In the genomic region with DNA sequence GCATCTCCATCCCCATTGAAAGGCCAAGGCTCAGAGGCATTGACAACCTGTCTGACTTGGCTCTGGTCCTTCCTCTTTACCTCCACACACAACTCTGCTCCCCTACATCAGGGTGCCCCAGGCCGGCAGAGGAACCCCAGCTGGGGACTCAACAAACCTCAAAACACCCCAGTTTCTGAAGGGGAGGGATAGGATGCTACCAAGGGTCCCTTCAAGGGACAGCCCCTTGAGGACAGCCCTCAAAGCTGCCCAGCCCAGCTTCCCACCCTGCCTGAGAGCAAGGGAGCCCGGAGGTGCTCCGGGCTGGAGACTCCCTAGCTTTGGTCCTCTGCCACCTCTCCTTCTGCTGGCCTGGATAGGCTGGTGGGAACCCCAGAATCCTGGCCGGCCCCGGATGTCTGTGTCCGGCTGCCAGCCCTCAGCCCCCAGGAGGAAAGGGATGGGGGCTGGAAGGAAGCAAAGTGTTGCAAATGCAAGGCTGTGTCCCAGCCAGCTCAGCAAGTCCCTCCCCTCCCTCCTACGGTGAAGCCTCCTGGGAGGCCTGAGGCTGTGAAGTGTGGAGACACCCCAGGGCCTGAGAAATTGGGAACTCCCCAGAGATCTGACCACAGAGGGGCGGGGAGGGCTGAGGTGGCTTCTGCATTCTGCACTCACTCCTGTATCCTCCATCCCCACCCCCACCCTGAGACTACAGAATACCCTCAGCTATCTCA, we compare ENCODE assay signal across 8 cellular contexts. TPM values are rescaled to one million over a fixed set of nuclear protein-coding genes. Genes with fewer than 3 reads are reported as not detected.
DNase-seq lines count a peak whose midpoint lies in the region; ATAC-seq and TF ChIP-seq lines count a peak whose summit lies in the region.

No MANE protein-coding gene starts in this region.

- H3K4me2 ChIP-seq in DND-41 (ENCODE audit: insufficient read depth, low read length) (peak overlapping the region; percentile 94), IMR-90 (ENCODE audit: low read depth, low read length) (peak overlapping the region; percentile 72; the same call in 1 of the 2 replicates)

- H3K4me3 Mint-ChIP-seq in activated CD4-positive, alpha-beta T cell treated with anti-CD3 and anti-CD28 coated beads, Interleukin-2, amount 10 ng/mL, durations not matched to agents 24 days and 14 days, result peak overlapping the region; percentile 63

- no CpG with 5 or more reads among the region's 8 CpGs for WGBS in IMR-90 (ENCODE audit: extremely low coverage in 2 of 2, insufficient read length in 1 of 2), 2 experiments

- CTCF ChIA-PET in IMR-90 (lab: Yijun Ruan, JAX), result no interaction called here
- CTCF ChIA-PET in HEK293T (lab: Yijun Ruan, JAX), result no interaction called here

- peaks cover 46% of the 10 kb centered on the region for H4K20me1 ChIP-seq in DND-41 (ENCODE audit: insufficient read depth, low read length)
- peaks cover 31% of the 10 kb centered on the region for H4K20me1 ChIP-seq in IMR-90 (ENCODE audit: insufficient read depth, low read length)

- H3K9ac ChIP-seq in DND-41 (ENCODE audit: low read depth, low read length) (no peak overlapping the region), IMR-90 (ENCODE audit: low read depth, low read length) (no peak overlapping the region)

- no peak overlapping the region for H3K18ac ChIP-seq in IMR-90 (ENCODE audit: low read depth, low read length)

- no peak for TF ChIP-seq RAD21 in IMR-90 (IDR thresholded peaks at IDR 0.05; ENCODE audit: low read length)

- H4K8ac ChIP-seq in IMR-90 (ENCODE audit: low read depth in 2 of 2, low read length in 2 of 2), result 0 out of 4 replicates have a peak overlapping the region, but pooled peaks of 1 of the 2 experiments have one; percentile 58

- H3K4me1 ChIP-seq in DND-41 (ENCODE audit: insufficient read depth, low read length) (peaks cover 39% of the 10 kb centered on the region), IMR-90 (ENCODE audit: control insufficient read depth, insufficient read depth, low read length) (peaks cover 6% of the 10 kb centered on the region), foreskin keratinocyte (peaks cover 4% of the 10 kb centered on the region)

- no TSS peak for BruUV-seq in IMR-90 (replicated peaks; lab: Mats Ljungman, UMichigan)

- H3K9me1 ChIP-seq in IMR-90 (ENCODE audit: insufficient read depth, low read length), result 0 out of 2 replicates have a peak, but pooled peaks cover 3% of the 10 kb centered on the region

- H3K27me3 Mint-ChIP-seq in activated CD4-positive, alpha-beta T cell treated with anti-CD3 and anti-CD28 coated beads, Interleukin-2, amount 10 ng/mL, durations not matched to agents 24 days and 14 days, result no peaks in the 10 kb centered on the region

- H3K27ac ChIP-seq in DND-41 (ENCODE audit: low read length) (no peak overlapping the region), IMR-90 (ENCODE audit: insufficient read depth, low read length) (no peak overlapping the region), foreskin keratinocyte (peak overlapping the region; percentile 52)

- no peak overlapping the region; the same call in 1 of the 2 replicates for H3K4ac ChIP-seq in IMR-90 (ENCODE audit: low read depth, low read length)

- no peaks in the 10 kb centered on the region for H3K9me3 Mint-ChIP-seq in activated CD4-positive, alpha-beta T cell treated with anti-CD3 and anti-CD28 coated beads, Interleukin-2, amount 10 ng/mL, durations not matched to agents 24 days and 14 days

- H3K56ac ChIP-seq in IMR-90 (ENCODE audit: extremely low read depth, insufficient read depth, low read length), result no peak overlapping the region

- peaks cover 20% of the 10 kb centered on the region for H3K36me3 Mint-ChIP-seq in activated CD4-positive, alpha-beta T cell treated with anti-CD3 and anti-CD28 coated beads, Interleukin-2, amount 10 ng/mL, durations not matched to agents 24 days and 14 days (ENCODE audit: low read depth)

- H2BK20ac ChIP-seq in IMR-90 (ENCODE audit: low read depth, low read length), result no peak overlapping the region

- peak overlapping the region; percentile 19 for H2AK9ac ChIP-seq in IMR-90 (replicated peaks; ENCODE audit: low read depth, low read length, poor library complexity)

- no peak overlapping the region for H2AK5ac ChIP-seq in IMR-90 (ENCODE audit: low read depth, low read length)

- H3K9me3 ChIP-seq in DND-41 (ENCODE audit: insufficient read depth, low read length, severe bottlenecking), result no peaks in the 10 kb centered on the region
- no peaks in the 10 kb centered on the region for H3K9me3 ChIP-seq in IMR-90 (ENCODE audit: control insufficient read depth, insufficient read depth, low read length)

- H2AFZ ChIP-seq in DND-41 (ENCODE audit: low read depth, low read length) (no peak overlapping the region), IMR-90 (replicated peaks; ENCODE audit: low read length, poor library complexity) (peak overlapping the region; percentile 89)

- TF ChIP-seq CTCF in DND-41 (IDR thresholded peaks at IDR 0.05; ENCODE audit: borderline replicate concordance, extremely low read depth, low read length, poor library complexity, severe bottlenecking), result no peak
- TF ChIP-seq CTCF in IMR-90 (conservative IDR thresholded peaks at IDR 0.05; ENCODE audit: low read depth, low read length), result no peak
- TF ChIP-seq CTCF in foreskin keratinocyte (conservative IDR thresholded peaks at IDR 0.05), result no peak

- H2BK120ac ChIP-seq in IMR-90 (ENCODE audit: low read depth, low read length), result no peak overlapping the region

- peak; percentile 20 for ATAC-seq in DND-41 (ENCODE audit: insufficient read depth, low read depth)
- no peak for ATAC-seq in IMR-90 (ENCODE audit: low read depth)
- peak; percentile 64 for ATAC-seq in foreskin keratinocyte
- ATAC-seq in GM18909 (IDR thresholded peaks at IDR 0.05; ENCODE audit: poor library complexity, unreplicated experiment), result no peak
- ATAC-seq in GM18519 (IDR thresholded peaks at IDR 0.05; ENCODE audit: low FRiP score, unreplicated experiment), result no peak

- H3K4me3 ChIP-seq in DND-41 (ENCODE audit: low read depth in 1 of 2, low read length in 2 of 2) (no peak overlapping the region), IMR-90 (ENCODE audit: insufficient read depth, low read depth, low read length) (no peak overlapping the region)

- H3K27me3 ChIP-seq in DND-41 (ENCODE audit: insufficient read depth, low read length, poor library complexity), result no peaks in the 10 kb centered on the region
- no peaks in the 10 kb centered on the region for H3K27me3 ChIP-seq in IMR-90 (ENCODE audit: control insufficient read depth, insufficient read depth, low read length)
- H3K27me3 ChIP-seq in foreskin keratinocyte, result peaks cover 7% of the 10 kb centered on the region

- no peak overlapping the region for H2BK5ac ChIP-seq in IMR-90 (ENCODE audit: low read depth, low read length, poor library complexity, severe bottlenecking)

- no peak for TF ChIP-seq POLR2A in IMR-90 (IDR thresholded peaks at IDR 0.05; ENCODE audit: low read depth, low read length)

- H4K5ac ChIP-seq in IMR-90 (ENCODE audit: low read depth, low read length), result no peak overlapping the region

- no peak overlapping the region; the same call in 1 of the 2 replicates for H3K23ac ChIP-seq in IMR-90 (ENCODE audit: low read depth, low read length)

- no peak overlapping the region for H2BK15ac ChIP-seq in IMR-90 (ENCODE audit: low read depth, low read length)

- POLR2A ChIA-PET in IMR-90 (lab: Charles Lee; ENCODE audit: unreplicated experiment) (no interaction called here), HEK293T (lab: Yijun Ruan, JAX) (interaction anchor here (0.7 to 2.2 kb wide), 4 partner anchors 12 to 89 kb away, joined by 3 to 33 read pairs (median 5); no protein-coding TSS in a partner anchor)

- DNase-seq in DND-41 (peak; percentile 72), IMR-90 (peak; percentile 47), foreskin keratinocyte (peak in 1 of 2 donors; percentile 30), HEK293T (ENCODE audit: extremely low spot score) (no peak)
- peak; percentile 91 for DNase-seq in activated CD4-positive, alpha-beta T cell treated with anti-CD3 and anti-CD28 coated beads, Interleukin-2, amount 10 ng/mL, durations not matched to agents 24 days and 14 days
- DNase-seq in stimulated activated CD4-positive, alpha-beta T cell treated with anti-CD3 and anti-CD28 coated beads, Interleukin-12 subunit alpha, Interleukin-12 subunit beta, amount 100 ng/mL, for 48 hours (ENCODE audit: low read depth in 2 of 3, low spot score in 1 of 3), result peak; percentile 44 to 49 (median 48)

- dilution Hi-C loops in IMR-90 (cut with HindIII; ENCODE audit: low sequenced_read_pairs, unreplicated experiment), result no loop called here

- peaks cover 36% of the 10 kb centered on the region for H3K79me2 ChIP-seq in DND-41 (ENCODE audit: insufficient read depth, low read length)

- H3K4me1 Mint-ChIP-seq in activated CD4-positive, alpha-beta T cell treated with anti-CD3 and anti-CD28 coated beads, Interleukin-2, amount 10 ng/mL, durations not matched to agents 24 days and 14 days, result peaks cover 37% of the 10 kb centered on the region

- intact Hi-C loops in IMR-90 (cut with micrococcal nuclease), result loop anchor here (1.0 to 5.0 kb wide), 2 partner anchors 14 to 55 kb away; partner anchors contain the start of gene BSDC1
- intact Hi-C loops in activated CD4-positive, alpha-beta T cell treated with anti-CD3 and anti-CD28 coated beads, Interleukin-2, amount 10 ng/mL, durations not matched to agents 24 days and 14 days (cut with micrococcal nuclease), result loop anchor here (1.0 to 5.0 kb wide), 7 partner anchors 14 to 265 kb away; partner anchors contain the start of genes BSDC1, EIF3I, TMEM234 and TMEM39B

- in situ Hi-C loops in IMR-90 (cut with MboI; ENCODE audit: low sequenced_read_pairs), result no loop called here

- H3K14ac ChIP-seq in IMR-90 (replicated peaks; ENCODE audit: low read depth, low read length), result no peak overlapping the region

- H3K27ac Mint-ChIP-seq in activated CD4-positive, alpha-beta T cell treated with anti-CD3 and anti-CD28 coated beads, Interleukin-2, amount 10 ng/mL, durations not matched to agents 24 days and 14 days, result peak overlapping the region; percentile 59

- peaks cover 19 to 32% of the 10 kb centered on the region in 2 experiments; a peak in 3 of 4 replicates for H3K79me1 ChIP-seq in IMR-90 (ENCODE audit: low read depth in 1 of 2, low read length in 2 of 2)

- no peak overlapping the region for H4K91ac ChIP-seq in IMR-90 (ENCODE audit: insufficient read depth, low read depth, low read length)

- H3K36me3 ChIP-seq in DND-41 (ENCODE audit: insufficient read depth, low read length) (peaks cover 30% of the 10 kb centered on the region), IMR-90 (ENCODE audit: control insufficient read depth, insufficient read depth, low read length) (peaks cover 22% of the 10 kb centered on the region)

RNA-seq across cellular contexts. Expression of gene MARCKSL1, which starts 1.1 kb away (rescaled TPM):
- total RNA-seq in IMR-90 (2012; rRNA removed), result 34.7 and 37.5 TPM in 2 replicates
- polyA plus RNA-seq in IMR-90 (2012; rRNA removed), result 199 and 218 TPM in 2 replicates
- 217 and 260 TPM in 2 replicates for polyA plus RNA-seq in IMR-90 (2012; cell fraction: cytosol; rRNA removed)
- 68.1 and 74.1 TPM in 2 replicates for polyA plus RNA-seq in IMR-90 (2012; cell fraction: nucleus; rRNA removed; ENCODE audit: low replicate concordance)
- total RNA-seq in activated CD4-positive, alpha-beta T cell treated with anti-CD3 and anti-CD28 coated beads, Interleukin-2, amount 10 ng/mL, durations not matched to agents 24 days and 14 days, result 34.8 and 36.6 TPM in 2 replicates
- total RNA-seq in foreskin keratinocyte, result 14.6 and 26.4 TPM in 2 replicates
- 26.5 and 44.2 TPM in 2 replicates for polyA plus RNA-seq in foreskin keratinocyte

RNA-seq across cellular contexts. Expression of gene FAM229A, which starts 25.2 kb away (rescaled TPM):
- 0.28 and 0.36 TPM in 2 replicates for total RNA-seq in IMR-90 (2012; rRNA removed)
- polyA plus RNA-seq in IMR-90 (2012; rRNA removed), result 3.9 and 4.3 TPM in 2 replicates
- polyA plus RNA-seq in IMR-90 (2012; cell fraction: cytosol; rRNA removed), result 0.64 and 1.4 TPM in 2 replicates
- 73.8 and 94.1 TPM in 2 replicates for polyA plus RNA-seq in IMR-90 (2012; cell fraction: nucleus; rRNA removed; ENCODE audit: low replicate concordance)
- total RNA-seq in activated CD4-positive, alpha-beta T cell treated with anti-CD3 and anti-CD28 coated beads, Interleukin-2, amount 10 ng/mL, durations not matched to agents 24 days and 14 days, result 4.2 and 4.4 TPM in 2 replicates
- 0.32 and 0.61 TPM in 2 replicates for total RNA-seq in foreskin keratinocyte
- 0.42 and 0.71 TPM in 2 replicates for polyA plus RNA-seq in foreskin keratinocyte

RNA-seq across cellular contexts. Expression of gene TSSK3, which starts 25.2 kb away (rescaled TPM):
- total RNA-seq in IMR-90 (2012; rRNA removed) (not detected in 2 replicates), foreskin keratinocyte (0.65 TPM in 1 of 2 replicates, not detected in the other)
- polyA plus RNA-seq in IMR-90 (2012; rRNA removed) (0.24 and 0.96 TPM in 2 replicates), foreskin keratinocyte (0.06 TPM in 1 of 2 replicates, not detected in the other)
- polyA plus RNA-seq in IMR-90 (2012; cell fraction: cytosol; rRNA removed), result 0.15 TPM in 1 of 2 replicates, not detected in the other
- 1.7 and 2.9 TPM in 2 replicates for polyA plus RNA-seq in IMR-90 (2012; cell fraction: nucleus; rRNA removed; ENCODE audit: low replicate concordance)
- 1.0 and 2.3 TPM in 2 replicates for total RNA-seq in activated CD4-positive, alpha-beta T cell treated with anti-CD3 and anti-CD28 coated beads, Interleukin-2, amount 10 ng/mL, durations not matched to agents 24 days and 14 days

RNA-seq across cellular contexts. Expression of gene HDAC1, which starts 45.2 kb away (rescaled TPM):
- total RNA-seq in IMR-90 (2012; rRNA removed) (88.9 and 95.5 TPM in 2 replicates), foreskin keratinocyte (90.8 and 102 TPM in 2 replicates)
- polyA plus RNA-seq in IMR-90 (2012; rRNA removed) (131 and 139 TPM in 2 replicates), foreskin keratinocyte (72.9 and 87.4 TPM in 2 replicates)
- 61.2 and 72.2 TPM in 2 replicates for polyA plus RNA-seq in IMR-90 (2012; cell fraction: cytosol; rRNA removed)
- 148 and 372 TPM in 2 replicates for polyA plus RNA-seq in IMR-90 (2012; cell fraction: nucleus; rRNA removed; ENCODE audit: low replicate concordance)
- total RNA-seq in activated CD4-positive, alpha-beta T cell treated with anti-CD3 and anti-CD28 coated beads, Interleukin-2, amount 10 ng/mL, durations not matched to agents 24 days and 14 days, result 181 and 184 TPM in 2 replicates

RNA-seq across cellular contexts. Expression of gene BSDC1, which starts 57.1 kb away (rescaled TPM):
- total RNA-seq in IMR-90 (2012; rRNA removed) (50.8 and 60.4 TPM in 2 replicates), foreskin keratinocyte (33.8 and 39.7 TPM in 2 replicates)
- polyA plus RNA-seq in IMR-90 (2012; rRNA removed) (50.4 and 56.8 TPM in 2 replicates), foreskin keratinocyte (22.2 and 23.0 TPM in 2 replicates)
- 31.5 and 48.4 TPM in 2 replicates for polyA plus RNA-seq in IMR-90 (2012; cell fraction: cytosol; rRNA removed)
- 81.3 and 110 TPM in 2 replicates for polyA plus RNA-seq in IMR-90 (2012; cell fraction: nucleus; rRNA removed; ENCODE audit: low replicate concordance)
- total RNA-seq in activated CD4-positive, alpha-beta T cell treated with anti-CD3 and anti-CD28 coated beads, Interleukin-2, amount 10 ng/mL, durations not matched to agents 24 days and 14 days, result 44.8 and 49.5 TPM in 2 replicates

Comparison
In these comparisons a context has a peak if more than half of its experiments do, and no peak if none do; other contexts are left out.
1. ATAC-seq: peak in DND-41 (single experiment) and foreskin keratinocyte (single experiment); none in IMR-90 (single experiment), GM18909 (single experiment) and GM18519 (single experiment).